Comparison of ENCODE assay signal across 9 cellular contexts in the genomic region with DNA sequence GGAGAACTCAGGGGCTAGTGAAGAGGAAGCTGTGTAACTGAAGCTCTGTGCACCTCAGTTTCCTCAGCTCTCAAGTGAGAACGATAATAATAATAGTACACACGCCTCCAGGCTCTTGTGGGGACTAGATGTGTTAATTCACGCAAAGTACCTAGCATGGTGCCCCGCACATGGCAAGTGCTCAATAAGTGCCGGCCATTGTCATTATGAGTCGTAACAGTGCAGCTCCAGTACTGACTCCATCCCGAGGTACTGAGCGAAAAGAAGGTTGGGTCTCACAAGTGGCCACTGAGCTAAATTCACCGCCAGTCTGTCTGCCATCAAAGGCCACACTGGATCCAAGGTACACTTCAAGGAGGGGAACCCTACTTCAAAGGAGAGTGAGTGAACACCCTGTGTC.
"Had no signal": no experiment of that assay in that cellular context is flagged by ENCODE, and none has a peak within 500 bp of the region (broad histone marks: within the 10 kb centered on the region; RNA-seq: fewer than 3 reads in every experiment).

No MANE protein-coding gene starts in this region.

- H3K36me3 ChIP-seq: HAP-1 had no signal

- H3K27me3 Mint-ChIP-seq: IgD-negative memory B cell had no signal

- H3K36me3 Mint-ChIP-seq: IgD-negative memory B cell had no signal

- DNase-seq: GM23248, GOT3, H7, HFFc6, KBM-7 had no signal

- H3K4me3 ChIP-seq: GM23248, HAP-1 had no signal

- H3K9me3 ChIP-seq: HAP-1 had no signal

- ATAC-seq: HCT116 had no signal

- H3K27ac ChIP-seq: GM23248, KMS-11 had no signal

- H3K9me3 Mint-ChIP-seq: HFFc6, IgD-negative memory B cell had no signal

- H3K27ac Mint-ChIP-seq: HFFc6, IgD-negative memory B cell had no signal

- H3K9ac ChIP-seq: GM23248, KMS-11 had no signal

- H3K4me2 ChIP-seq: KMS-11 had no signal

- H3K4me3 Mint-ChIP-seq: HFFc6, IgD-negative memory B cell had no signal
